ENCODE assay signal across 1 cellular context in the genomic region with DNA sequence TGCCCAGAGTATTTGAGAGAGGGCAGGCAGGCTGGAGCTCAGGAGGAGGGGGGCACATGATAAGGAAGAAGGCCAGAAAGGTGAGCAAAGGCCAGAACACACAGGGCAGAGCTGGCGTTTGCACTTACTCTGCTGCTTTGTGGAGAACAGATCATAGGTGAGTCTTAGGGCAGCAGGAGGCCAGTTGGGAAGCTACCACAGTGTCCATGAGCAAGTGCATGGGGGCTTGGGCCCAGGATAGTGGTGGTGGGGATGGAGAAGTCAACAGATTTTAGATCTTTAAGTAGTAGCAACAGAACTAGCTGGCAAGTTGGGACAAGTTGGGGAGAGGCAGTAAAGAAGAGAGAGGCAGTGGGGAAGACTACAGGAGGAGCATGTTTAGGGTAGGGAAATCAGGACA.
A peak's percentile ranks its signal among the peaks of the same experiment; 100 is the strongest.
TF ChIP-seq lines count a peak whose summit lies in the region.

No MANE protein-coding gene starts in this region.

TF ChIP-seq in HepG2, 621 proteins besides CTCF, POLR2A, EP300 and RAD21 (continued from another document and continues in another):
- TF ChIP-seq SNAPC4 (CRISPR knock-in tag; IDR thresholded peaks at IDR 0.05) (no peak), SNAPC5 (CRISPR knock-in tag; IDR thresholded peaks at IDR 0.05; ENCODE audit: borderline replicate concordance) (no peak), ZBTB42 (CRISPR knock-in tag; IDR thresholded peaks at IDR 0.05) (no peak), DMAP1 (CRISPR knock-in tag; IDR thresholded peaks at IDR 0.05) (0 out of 2 replicates have a peak, but pooled peaks have one; percentile 4), KDM2A (CRISPR knock-in tag; IDR thresholded peaks at IDR 0.05; ENCODE audit: borderline replicate concordance, low read depth) (no peak), TAF1 (CRISPR knock-in tag; IDR thresholded peaks at IDR 0.05) (no peak), HNF1B (CRISPR knock-in tag; IDR thresholded peaks at IDR 0.05) (peak; percentile 26; the same call in 1 of the 2 replicates), ZNF354B (CRISPR knock-in tag; IDR thresholded peaks at IDR 0.05) (no peak), ZNF713 (CRISPR knock-in tag; IDR thresholded peaks at IDR 0.05) (no peak), ZFX (CRISPR knock-in tag; IDR thresholded peaks at IDR 0.05; ENCODE audit: low read depth) (peak; percentile 50; the same call in 1 of the 2 replicates), ARNTL (CRISPR knock-in tag; IDR thresholded peaks at IDR 0.05) (no peak; the same call in 1 of the 2 replicates), KDM5B (CRISPR knock-in tag; IDR thresholded peaks at IDR 0.05; ENCODE audit: borderline replicate concordance) (no peak), ZNF441 (CRISPR knock-in tag; IDR thresholded peaks at IDR 0.05; ENCODE audit: borderline replicate concordance) (no peak), ZBTB38 (CRISPR knock-in tag; IDR thresholded peaks at IDR 0.05) (peak; percentile 19; the same call in 1 of the 2 replicates), ZNF282 (IDR thresholded peaks at IDR 0.05; ENCODE audit: partially characterized antibody) (no peak), SALL1 (CRISPR knock-in tag; IDR thresholded peaks at IDR 0.05) (0 out of 2 replicates have a peak, but pooled peaks have one; percentile 24), ZFP36L1 (CRISPR knock-in tag; IDR thresholded peaks at IDR 0.05) (no peak), MIER3 (CRISPR knock-in tag; IDR thresholded peaks at IDR 0.05; ENCODE audit: borderline replicate concordance) (no peak), ZNF501 (CRISPR knock-in tag; IDR thresholded peaks at IDR 0.05) (0 out of 2 replicates have a peak, but pooled peaks have one; percentile 24), CBFB (CRISPR knock-in tag; IDR thresholded peaks at IDR 0.05) (no peak), ZNF672 (CRISPR knock-in tag; IDR thresholded peaks at IDR 0.05) (no peak), ZNF788 (CRISPR knock-in tag; IDR thresholded peaks at IDR 0.05; ENCODE audit: borderline replicate concordance) (no peak), SP5 (CRISPR knock-in tag; IDR thresholded peaks at IDR 0.05; ENCODE audit: borderline replicate concordance, low read depth) (no peak), XRCC5 (optimal IDR thresholded peaks at IDR 0.05; ENCODE audit: low read length) (peak; percentile 6), ESRRA (CRISPR knock-in tag; IDR thresholded peaks at IDR 0.05; ENCODE audit: low read depth) (no peak), HNRNPK (IDR thresholded peaks at IDR 0.05; ENCODE audit: low read depth, low read length, poor library complexity, severe bottlenecking) (no peak), GATAD1 (CRISPR knock-in tag; IDR thresholded peaks at IDR 0.05) (no peak), ZSCAN25 (CRISPR knock-in tag; IDR thresholded peaks at IDR 0.05) (no peak), TSC22D2 (CRISPR knock-in tag; IDR thresholded peaks at IDR 0.05; ENCODE audit: borderline replicate concordance) (no peak), MBD4 (IDR thresholded peaks at IDR 0.05; ENCODE audit: borderline replicate concordance, low read length) (no peak), ZNF670 (CRISPR knock-in tag; IDR thresholded peaks at IDR 0.05; ENCODE audit: borderline replicate concordance) (no peak)
- TF ChIP-seq, protein P1, sequence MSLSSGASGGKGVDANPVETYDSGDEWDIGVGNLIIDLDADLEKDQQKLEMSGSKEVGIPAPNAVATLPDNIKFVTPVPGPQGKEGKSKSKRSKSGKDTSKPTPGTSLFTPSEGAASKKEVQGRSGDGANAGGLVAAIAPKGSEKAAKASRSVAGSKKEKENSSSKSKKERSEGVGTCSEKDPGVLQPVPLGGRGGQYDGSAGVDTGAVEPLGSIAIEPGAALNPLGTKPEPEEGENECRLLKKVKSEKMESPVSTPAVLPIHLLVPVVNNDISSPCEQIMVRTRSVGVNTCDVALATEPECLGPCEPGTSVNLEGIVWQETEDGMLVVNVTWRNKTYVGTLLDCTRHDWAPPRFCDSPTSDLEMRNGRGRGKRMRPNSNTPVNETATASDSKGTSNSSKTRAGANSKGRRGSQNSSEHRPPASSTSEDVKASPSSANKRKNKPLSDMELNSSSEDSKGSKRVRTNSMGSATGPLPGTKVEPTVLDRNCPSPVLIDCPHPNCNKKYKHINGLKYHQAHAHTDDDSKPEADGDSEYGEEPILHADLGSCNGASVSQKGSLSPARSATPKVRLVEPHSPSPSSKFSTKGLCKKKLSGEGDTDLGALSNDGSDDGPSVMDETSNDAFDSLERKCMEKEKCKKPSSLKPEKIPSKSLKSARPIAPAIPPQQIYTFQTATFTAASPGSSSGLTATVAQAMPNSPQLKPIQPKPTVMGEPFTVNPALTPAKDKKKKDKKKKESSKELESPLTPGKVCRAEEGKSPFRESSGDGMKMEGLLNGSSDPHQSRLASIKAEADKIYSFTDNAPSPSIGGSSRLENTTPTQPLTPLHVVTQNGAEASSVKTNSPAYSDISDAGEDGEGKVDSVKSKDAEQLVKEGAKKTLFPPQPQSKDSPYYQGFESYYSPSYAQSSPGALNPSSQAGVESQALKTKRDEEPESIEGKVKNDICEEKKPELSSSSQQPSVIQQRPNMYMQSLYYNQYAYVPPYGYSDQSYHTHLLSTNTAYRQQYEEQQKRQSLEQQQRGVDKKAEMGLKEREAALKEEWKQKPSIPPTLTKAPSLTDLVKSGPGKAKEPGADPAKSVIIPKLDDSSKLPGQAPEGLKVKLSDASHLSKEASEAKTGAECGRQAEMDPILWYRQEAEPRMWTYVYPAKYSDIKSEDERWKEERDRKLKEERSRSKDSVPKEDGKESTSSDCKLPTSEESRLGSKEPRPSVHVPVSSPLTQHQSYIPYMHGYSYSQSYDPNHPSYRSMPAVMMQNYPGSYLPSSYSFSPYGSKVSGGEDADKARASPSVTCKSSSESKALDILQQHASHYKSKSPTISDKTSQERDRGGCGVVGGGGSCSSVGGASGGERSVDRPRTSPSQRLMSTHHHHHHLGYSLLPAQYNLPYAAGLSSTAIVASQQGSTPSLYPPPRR (CRISPR knock-in tag; IDR thresholded peaks at IDR 0.05; ENCODE audit: borderline replicate concordance): peak; percentile 47; the same call in 1 of the 2 replicates
- TF ChIP-seq, protein P2, sequence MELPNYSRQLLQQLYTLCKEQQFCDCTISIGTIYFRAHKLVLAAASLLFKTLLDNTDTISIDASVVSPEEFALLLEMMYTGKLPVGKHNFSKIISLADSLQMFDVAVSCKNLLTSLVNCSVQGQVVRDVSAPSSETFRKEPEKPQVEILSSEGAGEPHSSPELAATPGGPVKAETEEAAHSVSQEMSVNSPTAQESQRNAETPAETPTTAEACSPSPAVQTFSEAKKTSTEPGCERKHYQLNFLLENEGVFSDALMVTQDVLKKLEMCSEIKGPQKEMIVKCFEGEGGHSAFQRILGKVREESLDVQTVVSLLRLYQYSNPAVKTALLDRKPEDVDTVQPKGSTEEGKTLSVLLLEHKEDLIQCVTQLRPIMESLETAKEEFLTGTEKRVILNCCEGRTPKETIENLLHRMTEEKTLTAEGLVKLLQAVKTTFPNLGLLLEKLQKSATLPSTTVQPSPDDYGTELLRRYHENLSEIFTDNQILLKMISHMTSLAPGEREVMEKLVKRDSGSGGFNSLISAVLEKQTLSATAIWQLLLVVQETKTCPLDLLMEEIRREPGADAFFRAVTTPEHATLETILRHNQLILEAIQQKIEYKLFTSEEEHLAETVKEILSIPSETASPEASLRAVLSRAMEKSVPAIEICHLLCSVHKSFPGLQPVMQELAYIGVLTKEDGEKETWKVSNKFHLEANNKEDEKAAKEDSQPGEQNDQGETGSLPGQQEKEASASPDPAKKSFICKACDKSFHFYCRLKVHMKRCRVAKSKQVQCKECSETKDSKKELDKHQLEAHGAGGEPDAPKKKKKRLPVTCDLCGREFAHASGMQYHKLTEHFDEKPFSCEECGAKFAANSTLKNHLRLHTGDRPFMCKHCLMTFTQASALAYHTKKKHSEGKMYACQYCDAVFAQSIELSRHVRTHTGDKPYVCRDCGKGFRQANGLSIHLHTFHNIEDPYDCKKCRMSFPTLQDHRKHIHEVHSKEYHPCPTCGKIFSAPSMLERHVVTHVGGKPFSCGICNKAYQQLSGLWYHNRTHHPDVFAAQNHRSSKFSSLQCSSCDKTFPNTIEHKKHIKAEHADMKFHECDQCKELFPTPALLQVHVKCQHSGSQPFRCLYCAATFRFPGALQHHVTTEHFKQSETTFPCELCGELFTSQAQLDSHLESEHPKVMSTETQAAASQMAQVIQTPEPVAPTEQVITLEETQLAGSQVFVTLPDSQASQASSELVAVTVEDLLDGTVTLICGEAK (IDR thresholded peaks at IDR 0.05): no peak
- TF ChIP-seq, protein P2 (CRISPR knock-in tag; IDR thresholded peaks at IDR 0.05): no peak
- TF ChIP-seq, protein P3, sequence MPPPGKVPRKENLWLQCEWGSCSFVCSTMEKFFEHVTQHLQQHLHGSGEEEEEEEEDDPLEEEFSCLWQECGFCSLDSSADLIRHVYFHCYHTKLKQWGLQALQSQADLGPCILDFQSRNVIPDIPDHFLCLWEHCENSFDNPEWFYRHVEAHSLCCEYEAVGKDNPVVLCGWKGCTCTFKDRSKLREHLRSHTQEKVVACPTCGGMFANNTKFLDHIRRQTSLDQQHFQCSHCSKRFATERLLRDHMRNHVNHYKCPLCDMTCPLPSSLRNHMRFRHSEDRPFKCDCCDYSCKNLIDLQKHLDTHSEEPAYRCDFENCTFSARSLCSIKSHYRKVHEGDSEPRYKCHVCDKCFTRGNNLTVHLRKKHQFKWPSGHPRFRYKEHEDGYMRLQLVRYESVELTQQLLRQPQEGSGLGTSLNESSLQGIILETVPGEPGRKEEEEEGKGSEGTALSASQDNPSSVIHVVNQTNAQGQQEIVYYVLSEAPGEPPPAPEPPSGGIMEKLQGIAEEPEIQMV (CRISPR knock-in tag; IDR thresholded peaks at IDR 0.05; ENCODE audit: low read depth): 0 out of 2 replicates have a peak, but pooled peaks have one; percentile 62
